ENCODE assay signal across 15 cellular contexts in genomic region chr2:46548521-46549144, GRCh38. TPM values are rescaled to one million over a fixed set of nuclear protein-coding genes. Genes with fewer than 3 reads are reported as not detected.
A peak's percentile ranks its signal among the peaks of the same experiment; 100 is the strongest.
DNase-seq lines count a peak whose midpoint lies in the region; ATAC-seq and TF ChIP-seq lines count a peak whose summit lies in the region.
"Had no signal": no experiment of that assay in that cellular context is flagged by ENCODE, and none has a peak within 500 bp of the region (broad histone marks: within the 10 kb centered on the region; RNA-seq: fewer than 3 reads in every experiment).

No MANE protein-coding gene starts in this region.

- CTCF ChIA-PET in CD4-positive, alpha-beta memory T cell (lab: Charles Lee; ENCODE audit: partially characterized antibody), result interaction anchor here (1.0 to 1.6 kb wide), 3 partner anchors 81 to 102 kb away, joined by 3 to 6 read pairs (median 3); no protein-coding TSS in a partner anchor

- H3K4me1 ChIP-seq in CD4-positive, alpha-beta memory T cell (ENCODE audit: insufficient read depth, low read length), result peaks cover 25% of the 10 kb centered on the region
- H3K4me1 ChIP-seq in gastrocnemius medialis (peaks cover 90 to 95% of the 10 kb centered on the region in 2 donors), left lung (peaks cover 10 to 86% of the 10 kb centered on the region in 2 donors)

- H3K4me1 Mint-ChIP-seq in CD4-positive, alpha-beta memory T cell, result peaks cover 36 to 67% (median 52%) of the 10 kb centered on the region in 4 donors
- peaks cover 65 to 88% of the 10 kb centered on the region in 2 donors for H3K4me1 Mint-ChIP-seq in effector memory CD8-positive, alpha-beta T cell (ENCODE audit: low read depth in 2 of 2)

- H3K27me3 ChIP-seq in CD4-positive, alpha-beta memory T cell (ENCODE audit: insufficient read depth, low read length), result no peaks in the 10 kb centered on the region
- H3K27me3 ChIP-seq in gastrocnemius medialis (no peaks in the 10 kb centered on the region), left lung (no peaks in the 10 kb centered on the region)
- H3K27me3 ChIP-seq: Peyer's patch had no signal

- POLR2A ChIA-PET in CD4-positive, alpha-beta memory T cell (lab: Charles Lee; ENCODE audit: partially characterized antibody), result no interaction called here

- H3K4me3 Mint-ChIP-seq in CD4-positive, alpha-beta memory T cell, result peak overlapping the region in 5 of 8 donors; percentile 30 to 73 (median 51)
- H3K4me3 Mint-ChIP-seq in effector memory CD8-positive, alpha-beta T cell, result peak overlapping the region; percentile 30 to 48
- H3K4me3 Mint-ChIP-seq: activated CD4-positive, alpha-beta T cell treated with anti-CD3 and anti-CD28 coated beads for 36 hours; type B pancreatic cell had no signal

- TF ChIP-seq POLR2A in gastrocnemius medialis (IDR thresholded peaks at IDR 0.05), result no peak

- H3K9me3 ChIP-seq in CD4-positive, alpha-beta memory T cell (ENCODE audit: control insufficient read depth in 1 of 2, low read length in 2 of 2), result no peaks in the 10 kb centered on the region
- H3K9me3 ChIP-seq in KOPT-K1 (ENCODE audit: insufficient read depth, low read length, poor library complexity, severe bottlenecking) (no peaks in the 10 kb centered on the region), gastrocnemius medialis (no peaks in the 10 kb centered on the region), left lung (no peaks in the 10 kb centered on the region)
- H3K9me3 ChIP-seq: Peyer's patch had no signal

- peaks cover 2 to 6% of the 10 kb centered on the region in 2 donors for H3K36me3 Mint-ChIP-seq in CD4-positive, alpha-beta memory T cell
- H3K36me3 Mint-ChIP-seq in effector memory CD8-positive, alpha-beta T cell (ENCODE audit: insufficient read depth), result peaks cover 28% of the 10 kb centered on the region

- H3K4me3 ChIP-seq in CD4-positive, alpha-beta memory T cell (ENCODE audit: low read length in 2 of 2), result no peak overlapping the region
- H3K4me3 ChIP-seq in gastrocnemius medialis, result peak overlapping the region in 2 of 4 donors; percentile 5 to 9
- peak overlapping the region in 1 of 2 donors; percentile 2 for H3K4me3 ChIP-seq in left lung
- H3K4me3 ChIP-seq: Peyer's patch had no signal

- no peaks in the 10 kb centered on the region for H3K9me3 Mint-ChIP-seq in CD4-positive, alpha-beta memory T cell
- no peaks in the 10 kb centered on the region for H3K9me3 Mint-ChIP-seq in effector memory CD8-positive, alpha-beta T cell
- H3K9me3 Mint-ChIP-seq: type B pancreatic cell had no signal

- H3K27ac Mint-ChIP-seq in CD4-positive, alpha-beta memory T cell, result peak overlapping the region in 4 of 7 donors; percentile 22 to 72 (median 50)
- H3K27ac Mint-ChIP-seq in effector memory CD8-positive, alpha-beta T cell, result peak overlapping the region; percentile 68 to 74
- H3K27ac Mint-ChIP-seq: activated CD4-positive, alpha-beta T cell treated with anti-CD3 and anti-CD28 coated beads for 36 hours; type B pancreatic cell had no signal

- DNase-seq in CD4-positive, alpha-beta memory T cell, result no peak
- DNase-seq in effector memory CD8-positive, alpha-beta T cell, result no peak
- DNase-seq in gastrocnemius medialis, result no peak
- DNase-seq in NCI-H1417 (lab: John Stamatoyannopoulos, UW), result no peak
- DNase-seq in left lung, result no peak
- no peak for DNase-seq in NCI-H524 (lab: John Stamatoyannopoulos, UW)
- DNase-seq: activated CD4-positive, alpha-beta T cell treated with anti-CD3 and anti-CD28 coated beads for 36 hours; activated T-cell treated with anti-CD3 and anti-CD28 coated beads, Interleukin-2, amount 50 U/mL, for 48 hours; NCI-H1105; stimulated activated CD4-positive, alpha-beta T cell treated with anti-CD3 and anti-CD28 coated beads, Interleukin-12 subunit alpha, Interleukin-12 subunit beta, amount 100 ng/mL, for 4 hours had no signal

- H3K36me3 ChIP-seq in CD4-positive, alpha-beta memory T cell (ENCODE audit: insufficient read depth, low read length), result no peaks in the 10 kb centered on the region
- H3K36me3 ChIP-seq in KOPT-K1 (ENCODE audit: insufficient read depth, low read length) (no peaks in the 10 kb centered on the region), gastrocnemius medialis (no peaks in the 10 kb centered on the region), left lung (peaks cover 0 to 28% of the 10 kb centered on the region in 2 donors)
- H3K36me3 ChIP-seq: Peyer's patch had no signal

- no peak overlapping the region for H3K27ac ChIP-seq in CD4-positive, alpha-beta memory T cell (ENCODE audit: low read depth, low read length)
- peak overlapping the region; percentile 58 for H3K27ac ChIP-seq in KOPT-K1 (ENCODE audit: low read depth, low read length, poor library complexity, severe bottlenecking)
- H3K27ac ChIP-seq in gastrocnemius medialis, result peak overlapping the region; percentile 87 to 100 (median 94)
- H3K27ac ChIP-seq in left lung, result peak overlapping the region in 1 of 2 donors; percentile 76
- H3K27ac ChIP-seq: parathyroid adenoma had no signal

- in situ Hi-C loops in gastrocnemius medialis (cut with MboI; ENCODE audit: low sequenced_read_pairs in 4 of 4), result no loop called here

- TF ChIP-seq CTCF in gastrocnemius medialis (IDR thresholded peaks at IDR 0.05 in 4 of 5, conservative IDR thresholded peaks at IDR 0.05 in 1 of 5) (no peak), left lung (IDR thresholded peaks at IDR 0.05) (no peak)

- no peaks in the 10 kb centered on the region for H3K27me3 Mint-ChIP-seq in CD4-positive, alpha-beta memory T cell
- no peaks in the 10 kb centered on the region for H3K27me3 Mint-ChIP-seq in effector memory CD8-positive, alpha-beta T cell
- H3K27me3 Mint-ChIP-seq: activated CD4-positive, alpha-beta T cell treated with anti-CD3 and anti-CD28 coated beads for 36 hours; type B pancreatic cell had no signal

- peak; percentile 21 for ATAC-seq in effector memory CD8-positive, alpha-beta T cell (replicated peaks)
- ATAC-seq in gastrocnemius medialis (peak; percentile 2), left lung (no peak), HG03457 (IDR thresholded peaks at IDR 0.05; ENCODE audit: unreplicated experiment) (no peak)
- ATAC-seq: activated CD4-positive, alpha-beta T cell treated with anti-CD3 and anti-CD28 coated beads for 36 hours had no signal

- intact Hi-C loops in CD4-positive, alpha-beta memory T cell (cut with micrococcal nuclease), result no loop called here
- intact Hi-C loops in gastrocnemius medialis (cut with DNase I; ENCODE audit: low total_unique reads), result loop anchor here (2.0 to 5.0 kb wide), 2 partner anchors 18 to 494 kb away; no protein-coding TSS in a partner anchor
- intact Hi-C loops in left lung (cut with DNase I), result no loop called here

RNA-seq across cellular contexts. Expression of gene ATP6V1E2, which starts 6.3 kb away (rescaled TPM):
- total RNA-seq in CD4-positive, alpha-beta memory T cell, result 10 to 100 TPM; 22.8 to 25.5 TPM
- polyA plus RNA-seq in CD4-positive, alpha-beta memory T cell, result 1 to 10 TPM; 6.8 to 9.6 TPM
- 1 to 10 TPM; 2.0 to 4.7 (median 3.5) TPM for total RNA-seq in gastrocnemius medialis
- total RNA-seq in left lung, result 1 to 10 TPM; 4.5 to 7.5 TPM

RNA-seq across cellular contexts. Expression of gene RHOQ, which starts 6.3 kb away (rescaled TPM):
- total RNA-seq in CD4-positive, alpha-beta memory T cell, result 10 to 100 TPM; 26.5 to 30.6 TPM
- 1 to 10 TPM in 1 of 2 donors, under 1 TPM in 1; 0.46 to 2.3 TPM for polyA plus RNA-seq in CD4-positive, alpha-beta memory T cell
- 100 to 1,000 TPM; 116 to 139 (median 121) TPM for total RNA-seq in gastrocnemius medialis
- 100 to 1,000 TPM in 1 of 2 donors, 10 to 100 TPM in 1; 79.1 to 103 TPM for total RNA-seq in left lung

Comparison
In these comparisons a context has a peak if more than half of its experiments do, and no peak if none do; other contexts are left out.
1. ATAC-seq: peak in effector memory CD8-positive, alpha-beta T cell (single experiment) and gastrocnemius medialis (2 of 2); none in left lung (single experiment) and HG03457 (single experiment).